ENCODE assay signal across 8 cellular contexts in the genomic region with DNA sequence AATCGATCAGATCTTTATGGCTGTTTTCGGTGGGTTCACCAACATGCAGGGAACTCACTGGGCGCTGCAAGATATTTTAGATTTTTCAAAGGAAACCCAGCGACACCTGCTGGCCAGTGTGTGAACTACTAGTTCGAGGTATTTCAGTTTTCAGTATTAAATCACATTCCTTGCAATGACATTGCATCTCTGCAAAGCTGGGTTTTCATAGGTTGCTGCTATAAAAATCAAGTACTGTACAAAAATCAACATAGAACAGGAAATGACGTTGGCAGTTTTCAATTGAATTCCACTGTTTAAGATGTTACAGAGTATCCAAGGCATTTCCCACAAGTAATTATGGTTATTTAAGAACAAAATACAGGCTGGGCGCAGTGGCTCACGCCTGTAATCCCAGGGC. TPM values are rescaled to one million over a fixed set of nuclear protein-coding genes. Genes with fewer than 3 reads are reported as not detected.
DNase-seq lines count a peak whose midpoint lies in the region; ATAC-seq and TF ChIP-seq lines count a peak whose summit lies in the region.

No MANE protein-coding gene starts in this region.

- H3K27me3 ChIP-seq in Panc1 (ENCODE audit: control insufficient read depth, insufficient read depth, low read length) (no peaks in the 10 kb centered on the region), neutrophil (no peaks in the 10 kb centered on the region), thoracic aorta (replicated peaks; ENCODE audit: insufficient read depth) (no peaks in the 10 kb centered on the region)

- peaks cover 3% of the 10 kb centered on the region; the same call in 1 of the 2 replicates for H3K4me1 ChIP-seq in Panc1 (ENCODE audit: control insufficient read depth, insufficient read depth, low read length)
- no peaks in the 10 kb centered on the region for H3K4me1 ChIP-seq in neutrophil (ENCODE audit: control insufficient read depth in 1 of 2, insufficient read depth in 1 of 2, low read depth in 1 of 2, low read length in 1 of 2)
- H3K4me1 ChIP-seq in thoracic aorta (ENCODE audit: control insufficient read depth in 1 of 2, low read depth in 2 of 2): no peaks in the 10 kb centered on the region

- no peaks in the 10 kb centered on the region for H3K4me1 Mint-ChIP-seq in activated T-cell treated with anti-CD3 and anti-CD28 coated beads, Interleukin-2, amount 50 U/mL, for 72 hours (ENCODE audit: low read depth)

- no peak overlapping the region for H3K27ac ChIP-seq in C4-2B
- H3K27ac ChIP-seq in Panc1 (ENCODE audit: low read length): no peak overlapping the region
- no peak overlapping the region for H3K27ac ChIP-seq in neutrophil
- H3K27ac ChIP-seq in thoracic aorta: no peak overlapping the region

- CTCF ChIA-PET in Panc1 (lab: Charles Lee): no interaction called here

- in situ Hi-C loops in Panc1 (cut with HindIII; ENCODE audit: low pct_unique_long_range_greater_than_20kb, low sequenced_read_pairs): no loop called here

- BruUV-seq in Panc1 (replicated peaks; lab: Mats Ljungman, UMichigan): no TSS peak

- H3K36me3 ChIP-seq in Panc1 (ENCODE audit: control insufficient read depth, insufficient read depth, low read length): no peaks in the 10 kb centered on the region
- H3K36me3 ChIP-seq in neutrophil: peaks cover 39% of the 10 kb centered on the region
- peaks cover 3% of the 10 kb centered on the region for H3K36me3 ChIP-seq in thoracic aorta

- peaks cover 7 to 24% of the 10 kb centered on the region in 2 donors for H3K36me3 Mint-ChIP-seq in activated T-cell treated with anti-CD3 and anti-CD28 coated beads, Interleukin-2, amount 50 U/mL, for 72 hours (ENCODE audit: insufficient read depth in 2 of 2)

- POLR2A ChIA-PET in Panc1 (lab: Charles Lee): no interaction called here

- DNase-seq in HFF-Myc (ENCODE audit: extremely low read depth, low read depth) (peak; percentile 31), Panc1 (ENCODE audit: low read depth, low spot score) (no peak), fibroblast of mammary gland (ENCODE audit: low read depth) (peak; percentile 56), thoracic aorta (ENCODE audit: low spot score) (no peak)
- peak; percentile 48 to 63 for DNase-seq in activated T-cell treated with anti-CD3 and anti-CD28 coated beads, Interleukin-2, amount 50 U/mL, for 72 hours

- peak; percentile 76 for ATAC-seq in Panc1
- ATAC-seq in activated T-cell treated with anti-CD3 and anti-CD28 coated beads, Interleukin-2, amount 50 U/mL, for 72 hours (replicated peaks in 1 of 2): no peak
- ATAC-seq in thoracic aorta (ENCODE audit: insufficient number of reproducible peaks, low FRiP score, low read depth): no peak
- ATAC-seq in HG03520 (IDR thresholded peaks at IDR 0.05; ENCODE audit: unreplicated experiment): no peak

- H3K4me3 ChIP-seq in HFF-Myc (replicated peaks; ENCODE audit: low read depth, low read length): no peak overlapping the region
- no peak overlapping the region for H3K4me3 ChIP-seq in Panc1 (ENCODE audit: low read depth in 2 of 2, low read length in 2 of 2)
- no peak overlapping the region for H3K4me3 ChIP-seq in fibroblast of mammary gland (ENCODE audit: control insufficient read depth, low read depth, low read length)
- H3K4me3 ChIP-seq in neutrophil (ENCODE audit: low read depth in 1 of 2, low read length in 1 of 2): no peak overlapping the region
- no peak overlapping the region for H3K4me3 ChIP-seq in thoracic aorta

- no peaks in the 10 kb centered on the region for H3K27me3 Mint-ChIP-seq in activated T-cell treated with anti-CD3 and anti-CD28 coated beads, Interleukin-2, amount 50 U/mL, for 72 hours (ENCODE audit: low read depth)

- intact Hi-C loops in Panc1 (cut with micrococcal nuclease; ENCODE audit: unreplicated experiment): loop anchor here (1.0 kb wide), 1 partner anchor 45 kb away; no protein-coding TSS in a partner anchor

- no peak overlapping the region for H3K27ac Mint-ChIP-seq in activated T-cell treated with anti-CD3 and anti-CD28 coated beads, Interleukin-2, amount 50 U/mL, for 72 hours

- no peak overlapping the region for H3K4me3 Mint-ChIP-seq in activated T-cell treated with anti-CD3 and anti-CD28 coated beads, Interleukin-2, amount 50 U/mL, for 72 hours

- H3K9me3 Mint-ChIP-seq in activated T-cell treated with anti-CD3 and anti-CD28 coated beads, Interleukin-2, amount 50 U/mL, for 72 hours: no peaks in the 10 kb centered on the region

- TF ChIP-seq CTCF in C4-2B (conservative IDR thresholded peaks at IDR 0.05): peak; percentile 74
- peak; percentile 71 for TF ChIP-seq CTCF in HFF-Myc (IDR thresholded peaks at IDR 0.05; ENCODE audit: low read depth, low read length, missing control alignments)
- TF ChIP-seq CTCF in Panc1 (IDR thresholded peaks at IDR 0.05): peak; percentile 81
- peak; percentile 75 for TF ChIP-seq CTCF in fibroblast of mammary gland (conservative IDR thresholded peaks at IDR 0.05; ENCODE audit: control insufficient read depth, insufficient read depth, low read depth, low read length)
- TF ChIP-seq CTCF in neutrophil (IDR thresholded peaks at IDR 0.05): peak; percentile 89
- peak; percentile 90 for TF ChIP-seq CTCF in thoracic aorta (IDR thresholded peaks at IDR 0.05)

- H3K9me3 ChIP-seq in Panc1 (ENCODE audit: control insufficient read depth, insufficient read depth, low read depth, low read length) (no peaks in the 10 kb centered on the region), neutrophil (no peaks in the 10 kb centered on the region), thoracic aorta (no peaks in the 10 kb centered on the region)

RNA-seq across cellular contexts. Expression of a gene that starts 17.6 kb away (rescaled TPM):
- total RNA-seq in Panc1 (2021; ENCODE audit: unreplicated experiment): 41.3 TPM
- 28.9 TPM for polyA plus RNA-seq in Panc1 (2012; ENCODE audit: insufficient read length)
- total RNA-seq in activated T-cell treated with anti-CD3 and anti-CD28 coated beads, Interleukin-2, amount 50 U/mL, for 72 hours: 100 to 1,000 TPM; 156 to 212 TPM
- 10 to 100 TPM in 1 of 2 donors, 1 to 10 TPM in 1; 5.4 to 23.2 TPM for total RNA-seq in thoracic aorta

RNA-seq across cellular contexts. Expression of a gene that starts 17.9 kb away (rescaled TPM):
- total RNA-seq in Panc1 (2021; ENCODE audit: unreplicated experiment): 6.8 TPM
- 8.4 TPM for polyA plus RNA-seq in Panc1 (2012; ENCODE audit: insufficient read length)
- 10 to 100 TPM; 10.6 to 13.1 TPM for total RNA-seq in activated T-cell treated with anti-CD3 and anti-CD28 coated beads, Interleukin-2, amount 50 U/mL, for 72 hours
- 1 to 10 TPM; 4.4 to 9.3 TPM for total RNA-seq in thoracic aorta

RNA-seq across cellular contexts. Expression of a gene that starts 41.9 kb away (rescaled TPM):
- total RNA-seq in Panc1 (2021; ENCODE audit: unreplicated experiment): 2.0 TPM
- 6.1 TPM for polyA plus RNA-seq in Panc1 (2012; ENCODE audit: insufficient read length)
- total RNA-seq in activated T-cell treated with anti-CD3 and anti-CD28 coated beads, Interleukin-2, amount 50 U/mL, for 72 hours: 10 to 100 TPM; 13.7 to 23.9 TPM
- 10 to 100 TPM; 24.2 to 35.9 TPM for total RNA-seq in thoracic aorta

Comparison
In these comparisons a context has a peak if more than half of its experiments do, and no peak if none do; other contexts are left out.
1. DNase-seq: peak in HFF-Myc (single experiment), activated T-cell treated with anti-CD3 and anti-CD28 coated beads, Interleukin-2, amount 50 U/mL, for 72 hours (2 of 2) and fibroblast of mammary gland (single experiment); none in Panc1 (single experiment) and thoracic aorta (single experiment).
2. Peak in every context shown above with its lines, with median percentiles within 50 percentile points of each other: CTCF ChIP-seq.